1 cellular context compared by ENCODE assay signal in genomic region chr9:4680750-4681149, GRCh38.
TF ChIP-seq lines count a peak whose summit lies in the region.

No MANE protein-coding gene starts in this region.

TF ChIP-seq in GM23338, 12 proteins besides CTCF, POLR2A, EP300 and RAD21 (continued from another document):
- TF ChIP-seq ZNF462 (CRISPR knock-in tag; IDR thresholded peaks at IDR 0.05), result no peak
